21 cellular contexts compared by ENCODE assay signal in genomic region chr16:53541326-53541725, GRCh38.
"Had no signal": no experiment of that assay in that cellular context is flagged by ENCODE, and none has a peak within 500 bp of the region (broad histone marks: within the 10 kb centered on the region; RNA-seq: fewer than 3 reads in every experiment).

No MANE protein-coding gene starts in this region.

- H3K36me3 ChIP-seq: suprapubic skin had no signal

- H3K27ac Mint-ChIP-seq: activated CD4-positive, alpha-beta T cell treated with anti-CD3 and anti-CD28 coated beads, Interleukin-2, amount 10 ng/mL, durations not matched to agents 24 days and 14 days; activated naive CD8-positive, alpha-beta T cell; activated T-cell treated with anti-CD3 and anti-CD28 coated beads, Interleukin-2, amount 50 U/mL, for 72 hours; endodermal cell; T-helper 2 cell treated with Interferon-gamma antibody and Interleukin-4, amounts not matched to agents 5 μg/mL and 100 μg/mL, for 36 hours; type B pancreatic cell had no signal

- H3K27ac ChIP-seq: dorsolateral prefrontal cortex, foreskin keratinocyte, skin epidermis, suprapubic skin had no signal

- H3K4me3 ChIP-seq: dorsolateral prefrontal cortex, skin epidermis, suprapubic skin had no signal

- H3K4me3 Mint-ChIP-seq: activated CD4-positive, alpha-beta T cell treated with anti-CD3 and anti-CD28 coated beads, Interleukin-2, amount 10 ng/mL, durations not matched to agents 24 days and 14 days; activated naive CD8-positive, alpha-beta T cell; activated T-cell treated with anti-CD3 and anti-CD28 coated beads, Interleukin-2, amount 50 U/mL, for 72 hours; endodermal cell; naive thymus-derived CD8-positive, alpha-beta T cell; T-helper 2 cell treated with Interferon-gamma antibody and Interleukin-4, amounts not matched to agents 5 μg/mL and 100 μg/mL, for 36 hours; type B pancreatic cell had no signal

- H3K9me3 ChIP-seq: suprapubic skin had no signal

- DNase-seq: activated CD4-positive, alpha-beta T cell treated with anti-CD3 and anti-CD28 coated beads, Interleukin-2, amount 10 ng/mL, durations not matched to agents 24 days and 14 days; activated CD4-positive, CD25-positive, alpha-beta regulatory T cell; activated CD8-positive, alpha-beta memory T cell treated with anti-CD3 and anti-CD28 coated beads, Interleukin-2, amount 50 U/mL, for 48 hours; activated gamma-delta T cell treated with Interleukin-2 at 50 U/mL for 16 hours; activated T-cell treated with anti-CD3 and anti-CD28 coated beads, Interleukin-2, amount 50 U/mL, for 72 hours; anterior cingulate cortex; dorsolateral prefrontal cortex; endodermal cell; foreskin keratinocyte; mesenchymal stem cell; naive thymus-derived CD8-positive, alpha-beta T cell; retina; stimulated activated CD4-positive, alpha-beta T cell treated with anti-CD3 and anti-CD28 coated beads, Interleukin-4, amount 100 ng/mL, for 4 hours; stimulated activated CD8-positive, alpha-beta memory T cell treated with anti-CD3 and anti-CD28 coated beads, Interleukin-4, amount 100 ng/mL, for 48 hours; stimulated activated naive CD4-positive, alpha-beta T cell treated with Interleukin-2 at 50 U/mL for 16 hours had no signal

- FAIRE-seq: bronchial epithelial cell had no signal

- ATAC-seq: activated T-cell treated with anti-CD3 and anti-CD28 coated beads, Interleukin-2, amount 50 U/mL, for 72 hours; naive thymus-derived CD8-positive, alpha-beta T cell had no signal

- H3K4me1 ChIP-seq: foreskin keratinocyte, suprapubic skin had no signal

- H3K9me3 Mint-ChIP-seq: activated CD4-positive, alpha-beta T cell treated with anti-CD3 and anti-CD28 coated beads, Interleukin-2, amount 10 ng/mL, durations not matched to agents 24 days and 14 days; activated T-cell treated with anti-CD3 and anti-CD28 coated beads, Interleukin-2, amount 50 U/mL, for 72 hours; naive thymus-derived CD8-positive, alpha-beta T cell; T-helper 2 cell treated with Interferon-gamma antibody and Interleukin-4, amounts not matched to agents 5 μg/mL and 100 μg/mL, for 36 hours; type B pancreatic cell had no signal

- H3K36me3 Mint-ChIP-seq: type B pancreatic cell had no signal
